ENCODE assay signal across 1 cellular context in genomic region chr2:156341482-156342251, GRCh38.
TF ChIP-seq lines count a peak whose summit lies in the region.

No MANE protein-coding gene starts in this region.

TF ChIP-seq in HEK293, 187 proteins besides CTCF, POLR2A, EP300 and RAD21 (continued from another document and continues in another):
- TF ChIP-seq ZNF280D (tag by site-specific recombination; IDR thresholded peaks at IDR 0.05) (no peak), ZNF416 (tag by site-specific recombination; IDR thresholded peaks at IDR 0.05) (no peak), MEIS1 (CRISPR knock-in tag; IDR thresholded peaks at IDR 0.05; ENCODE audit: borderline replicate concordance) (no peak), ZNF830 (tag by site-specific recombination; IDR thresholded peaks at IDR 0.05; ENCODE audit: low read depth) (no peak), ZNF23 (tag by site-specific recombination; IDR thresholded peaks at IDR 0.05; ENCODE audit: borderline replicate concordance) (no peak), ZSCAN5A (tag by site-specific recombination; IDR thresholded peaks at IDR 0.05) (no peak), KLF9 (tag by site-specific recombination; IDR thresholded peaks at IDR 0.05; ENCODE audit: low read depth) (peak; percentile 57), ZNF24 (tag by site-specific recombination; IDR thresholded peaks at IDR 0.05) (no peak), ZNF707 (tag by site-specific recombination; IDR thresholded peaks at IDR 0.05) (no peak), ZNF148 (tag by site-specific recombination; IDR thresholded peaks at IDR 0.05; ENCODE audit: borderline replicate concordance) (no peak), BCL11B (tag by site-specific recombination; IDR thresholded peaks at IDR 0.05; ENCODE audit: low read depth) (no peak), ZBTB8A (tag by site-specific recombination; IDR thresholded peaks at IDR 0.05) (peak; percentile 84), MZF1 (tag by site-specific recombination; IDR thresholded peaks at IDR 0.05; ENCODE audit: borderline replicate concordance) (peak; percentile 94), HOXA7 (CRISPR knock-in tag; IDR thresholded peaks at IDR 0.05; ENCODE audit: borderline replicate concordance) (no peak), ZNF426 (tag by site-specific recombination; IDR thresholded peaks at IDR 0.05) (no peak), HOXD13 (CRISPR knock-in tag; IDR thresholded peaks at IDR 0.05; ENCODE audit: borderline replicate concordance) (no peak), ZNF501 (tag by site-specific recombination; IDR thresholded peaks at IDR 0.05) (no peak), ZNF221 (tag by site-specific recombination; IDR thresholded peaks at IDR 0.05; ENCODE audit: borderline replicate concordance) (no peak), ZNF645 (tag by site-specific recombination; IDR thresholded peaks at IDR 0.05) (no peak), ZNF140 (tag by site-specific recombination; IDR thresholded peaks at IDR 0.05) (no peak), ZNF843 (tag by site-specific recombination; IDR thresholded peaks at IDR 0.05) (0 out of 2 replicates have a peak, but pooled peaks have one; percentile 11), ZNF18 (tag by site-specific recombination; IDR thresholded peaks at IDR 0.05) (peak; percentile 90), KLF8 (tag by site-specific recombination; IDR thresholded peaks at IDR 0.05) (peak; percentile 72), ELK4 (IDR thresholded peaks at IDR 0.05; ENCODE audit: borderline replicate concordance, low read depth, low read length) (no peak), ZBTB10 (tag by site-specific recombination; IDR thresholded peaks at IDR 0.05) (no peak; the same call in none of the 2 replicates), ZNF274 (IDR thresholded peaks at IDR 0.05; ENCODE audit: low read length) (no peak), ZNF274 (tag by site-specific recombination; IDR thresholded peaks at IDR 0.05; ENCODE audit: borderline replicate concordance) (no peak), ZBTB7A (tag by site-specific recombination; IDR thresholded peaks at IDR 0.05; ENCODE audit: low read depth) (no peak), SETDB1 (IDR thresholded peaks at IDR 0.05; ENCODE audit: insufficient read length, low read length) (no peak), ZSCAN4 (tag by site-specific recombination; IDR thresholded peaks at IDR 0.05) (no peak), SP7 (tag by site-specific recombination; IDR thresholded peaks at IDR 0.05) (peak; percentile 58; the same call in 1 of the 2 replicates), INSM2 (tag by site-specific recombination; IDR thresholded peaks at IDR 0.05) (no peak), ZNF391 (tag by site-specific recombination; IDR thresholded peaks at IDR 0.05; ENCODE audit: borderline replicate concordance, low read depth) (no peak), KLF10 (tag by site-specific recombination; IDR thresholded peaks at IDR 0.05) (peak; percentile 71; the same call in 1 of the 2 replicates), ZNF529 (tag by site-specific recombination; IDR thresholded peaks at IDR 0.05; ENCODE audit: insufficient replicate concordance) (no peak), ZNF549 (tag by site-specific recombination; IDR thresholded peaks at IDR 0.05) (no peak), ZNF473 (tag by site-specific recombination; IDR thresholded peaks at IDR 0.05) (no peak), ZNF2 (tag by site-specific recombination; IDR thresholded peaks at IDR 0.05) (no peak), IKZF3 (tag by site-specific recombination; IDR thresholded peaks at IDR 0.05) (peak; percentile 67), ZFHX2 (tag by site-specific recombination; conservative IDR thresholded peaks at IDR 0.05) (peak; percentile 81), ZNF280C (tag by site-specific recombination; IDR thresholded peaks at IDR 0.05) (no peak)
